In genomic region chrX:13419918-13420317, GRCh38 we compare ENCODE assay signal across 16 cellular contexts.
DNase-seq lines count a peak whose midpoint lies in the region; FAIRE-seq and TF ChIP-seq lines count a peak whose summit lies in the region.
"Had no signal": no experiment of that assay in that cellular context is flagged by ENCODE, and none has a peak within 500 bp of the region (broad histone marks: within the 10 kb centered on the region; RNA-seq: fewer than 3 reads in every experiment).

No MANE protein-coding gene starts in this region.

- WGBS in mesenchymal stem cell = 97% methylated on average over 8 of the region's 9 CpGs

- H2BK5ac ChIP-seq in mesenchymal stem cell (ENCODE audit: low read depth, low read length, poor library complexity, severe bottlenecking) = no peak overlapping the region

- H3K9ac ChIP-seq in OCI-LY1 (ENCODE audit: low read length) (peak overlapping the region; percentile 75), mesenchymal stem cell (ENCODE audit: low read length) (no peak overlapping the region)

- H2AK5ac ChIP-seq in mesenchymal stem cell (ENCODE audit: low read length, severe bottlenecking) = no peak overlapping the region

- no peak overlapping the region for H4K8ac ChIP-seq in mesenchymal stem cell (ENCODE audit: low read length)

- peak; percentile 14 for FAIRE-seq in GM19239 (lab: Jason Lieb, UNC)
- FAIRE-seq: H54 had no signal

- no peak overlapping the region for H3K18ac ChIP-seq in mesenchymal stem cell (ENCODE audit: low read depth in 1 of 2, low read length in 2 of 2)

- H3K23ac ChIP-seq in mesenchymal stem cell (ENCODE audit: low read length in 2 of 2) = no peak overlapping the region

- peaks cover 77% of the 10 kb centered on the region for H3K4me1 ChIP-seq in OCI-LY1 (ENCODE audit: insufficient read depth, low read length, severe bottlenecking)
- H3K4me1 ChIP-seq in mesenchymal stem cell (ENCODE audit: control insufficient read depth, insufficient read depth, low read depth, low read length) = peaks cover 2% of the 10 kb centered on the region

- H4K91ac ChIP-seq in mesenchymal stem cell (ENCODE audit: low read length) = peak overlapping the region; percentile 39

- intact Hi-C loops in posterior vena cava (cut with DNase I) = no loop called here

- no peaks in the 10 kb centered on the region for H3K9me2 ChIP-seq in OCI-LY1 (ENCODE audit: low read depth, low read length)

- H3K79me1 ChIP-seq in mesenchymal stem cell (replicated peaks; ENCODE audit: low read length, poor library complexity, severe bottlenecking) = no peaks in the 10 kb centered on the region

- no peak overlapping the region for H3K14ac ChIP-seq in mesenchymal stem cell (ENCODE audit: low read length in 2 of 2)

- H2BK120ac ChIP-seq in mesenchymal stem cell (ENCODE audit: low read depth, low read length) = no peak overlapping the region

- peak overlapping the region; percentile 96 for H3K27ac ChIP-seq in OCI-LY1 (ENCODE audit: low read depth, low read length, poor library complexity, severe bottlenecking)
- no peak overlapping the region for H3K27ac ChIP-seq in mesenchymal stem cell (ENCODE audit: low read length, poor library complexity, severe bottlenecking)
- H3K27ac ChIP-seq: PC-9 had no signal

- no peaks in the 10 kb centered on the region for H3K9me3 ChIP-seq in OCI-LY1 (ENCODE audit: low read length)
- no peaks in the 10 kb centered on the region for H3K9me3 ChIP-seq in mesenchymal stem cell (ENCODE audit: control insufficient read depth, low read length)
- H3K9me3 ChIP-seq: SJSA1 had no signal

- H3K4me2 ChIP-seq in OCI-LY1 (ENCODE audit: low read length) = peak overlapping the region; percentile 76
- no peak overlapping the region for H3K4me2 ChIP-seq in mesenchymal stem cell (ENCODE audit: low read length, poor library complexity, severe bottlenecking)
- H3K4me2 ChIP-seq: PC-9 had no signal

- H3K27me3 ChIP-seq in OCI-LY1 (ENCODE audit: insufficient read depth, low read length) = no peaks in the 10 kb centered on the region
- no peaks in the 10 kb centered on the region for H3K27me3 ChIP-seq in mesenchymal stem cell (ENCODE audit: control insufficient read depth in 1 of 2, insufficient read depth in 1 of 2, low read length in 2 of 2)
- H3K27me3 ChIP-seq: SJSA1 had no signal

- no peak for DNase-seq in GM19239 (ENCODE audit: insufficient read length, low spot score)
- DNase-seq in mesenchymal stem cell = no peak
- DNase-seq in SIG-M5 treated with dmso at 0.1 percent for 504 hours (lab: John Stamatoyannopoulos, UW; ENCODE audit: unreplicated experiment) = no peak
- DNase-seq in GM19240 (ENCODE audit: insufficient read length, low spot score) = no peak
- DNase-seq in activated T-cell treated with anti-CD3 and anti-CD28 coated beads, Interleukin-2, amount 50 U/mL, for 1 hour = no peak
- DNase-seq in posterior vena cava (ENCODE audit: low spot score) = no peak
- DNase-seq: Calu3; CD4-positive, alpha-beta memory T cell; HFFc6; NCI-H1417; NCI-H1930; NCI-H69; PC-9 had no signal

- no peaks in the 10 kb centered on the region for H3K36me3 ChIP-seq in OCI-LY1 (ENCODE audit: insufficient read depth, low read length)
- no peaks in the 10 kb centered on the region for H3K36me3 ChIP-seq in mesenchymal stem cell (ENCODE audit: control insufficient read depth in 1 of 2, insufficient read depth in 2 of 2, low read depth in 1 of 2, low read length in 2 of 2)
- H3K36me3 ChIP-seq: SJSA1 had no signal

- H3F3A ChIP-seq in OCI-LY1 (ENCODE audit: insufficient read depth, low read length) = no peaks in the 10 kb centered on the region

- H3K4me3 ChIP-seq in OCI-LY1 (ENCODE audit: low read depth, low read length, poor library complexity, severe bottlenecking) (peak overlapping the region; percentile 53), mesenchymal stem cell (ENCODE audit: insufficient read depth in 1 of 2, low read depth in 1 of 2, low read length in 2 of 2) (no peak overlapping the region)
- H3K4me3 ChIP-seq: PC-9, SJSA1 had no signal

- no peaks in the 10 kb centered on the region for H4K20me1 ChIP-seq in OCI-LY1 (ENCODE audit: insufficient read depth, low read length)

- no peak overlapping the region for H2BK15ac ChIP-seq in mesenchymal stem cell (ENCODE audit: low read depth, poor library complexity, severe bottlenecking)

- no peaks in the 10 kb centered on the region for H3K79me2 ChIP-seq in OCI-LY1 (ENCODE audit: insufficient read depth, low read length)

- no peak overlapping the region for H2AFZ ChIP-seq in OCI-LY1 (ENCODE audit: low read length)
- H2AFZ ChIP-seq in mesenchymal stem cell (ENCODE audit: low read depth, low read length) = no peak overlapping the region
- H2AFZ ChIP-seq: PC-9 had no signal

- no peak overlapping the region for H2BK12ac ChIP-seq in mesenchymal stem cell (ENCODE audit: low read length in 2 of 2)

- no peak overlapping the region for H3K4ac ChIP-seq in mesenchymal stem cell (ENCODE audit: low read depth in 1 of 2, low read length in 2 of 2)

- no peak for TF ChIP-seq CTCF in OCI-LY1 (IDR thresholded peaks at IDR 0.05; ENCODE audit: low read length)
